ENCODE assay signal across 11 cellular contexts in the genomic region with DNA sequence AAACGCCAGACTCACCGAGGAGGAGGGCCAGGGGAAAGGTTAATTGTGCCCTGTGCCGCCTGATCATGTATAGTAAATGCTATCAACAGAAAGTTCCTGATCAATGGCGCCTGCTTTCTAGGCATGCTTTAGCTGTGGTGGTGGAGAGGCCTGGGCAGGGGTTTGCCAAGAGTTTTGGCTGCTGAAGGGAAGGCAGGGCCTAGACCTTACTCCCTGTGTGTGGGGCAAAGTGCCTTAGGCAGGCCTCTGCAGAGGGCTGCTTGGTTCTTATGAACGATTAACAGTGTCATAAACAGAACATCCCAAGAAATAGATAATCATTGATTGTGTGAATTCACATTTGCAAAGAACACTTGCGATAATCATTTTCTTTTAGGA. TPM values are rescaled to one million over a fixed set of nuclear protein-coding genes. Genes with fewer than 3 reads are reported as not detected.
DNase-seq lines count a peak whose midpoint lies in the region; ATAC-seq, FAIRE-seq and TF ChIP-seq lines count a peak whose summit lies in the region.
"Had no signal": no experiment of that assay in that cellular context is flagged by ENCODE, and none has a peak within 500 bp of the region (broad histone marks: within the 10 kb centered on the region; RNA-seq: fewer than 3 reads in every experiment).

No MANE protein-coding gene starts in this region.

- intact Hi-C loops in activated CD8-positive, alpha-beta T cell treated with anti-CD3 and anti-CD28 coated beads for 36 hours (cut with micrococcal nuclease) = no loop called here

- H3K9me2 ChIP-seq in GM23338 (ENCODE audit: insufficient read depth) = no peaks in the 10 kb centered on the region

- dilution Hi-C loops in keratinocyte (cut with MboI; ENCODE audit: extremely low pct_ligation_motif_present, low sequenced_read_pairs) = no loop called here

- no peaks in the 10 kb centered on the region for H4K20me1 ChIP-seq in GM23338 (replicated peaks; ENCODE audit: insufficient read depth)
- no peaks in the 10 kb centered on the region for H4K20me1 ChIP-seq in keratinocyte (ENCODE audit: control insufficient read depth, extremely low read depth, insufficient read depth, low read length)

- FAIRE-seq in keratinocyte (lab: Jason Lieb, UNC) = peak; percentile 9
- FAIRE-seq: endothelial cell of umbilical vein had no signal

- H3K79me2 ChIP-seq in GM23338 (replicated peaks; ENCODE audit: insufficient read depth) = no peaks in the 10 kb centered on the region
- H3K79me2 ChIP-seq in keratinocyte (ENCODE audit: control insufficient read depth, insufficient read depth, low read length) = peaks cover 11% of the 10 kb centered on the region

- POLR2A ChIA-PET in activated CD8-positive, alpha-beta T cell treated with anti-CD3 and anti-CD28 coated beads for 36 hours (lab: Charles Lee) = no interaction called here

- H3K36me3 ChIP-seq in GM23338 (ENCODE audit: insufficient read depth) (no peaks in the 10 kb centered on the region), keratinocyte (ENCODE audit: control insufficient read depth in 2 of 2, extremely low read depth in 1 of 2, insufficient read depth in 2 of 2, low read length in 2 of 2) (no peaks in the 10 kb centered on the region)
- H3K36me3 ChIP-seq: uterus had no signal

- H3K4me2 ChIP-seq in GM23338 (no peak overlapping the region), keratinocyte (ENCODE audit: control insufficient read depth, extremely low read depth, insufficient read depth, low read depth, low read length) (no peak overlapping the region)

- TF ChIP-seq CTCF in GM23338 (conservative IDR thresholded peaks at IDR 0.05; ENCODE audit: low read depth in 2 of 2) (no peak), keratinocyte (optimal IDR thresholded peaks at IDR 0.05 in 1 of 3, IDR thresholded peaks at IDR 0.05 in 1 of 3, conservative IDR thresholded peaks at IDR 0.05 in 1 of 3; ENCODE audit: extremely low read depth in 1 of 3, insufficient read depth in 2 of 3, low read length in 3 of 3) (no peak)
- no peak for TF ChIP-seq CTCF in activated CD8-positive, alpha-beta T cell treated with anti-CD3 and anti-CD28 coated beads for 36 hours (IDR thresholded peaks at IDR 0.05)

- H3K4me1 Mint-ChIP-seq in GM23338 = peaks cover 21% of the 10 kb centered on the region
- peaks cover 79% of the 10 kb centered on the region for H3K4me1 Mint-ChIP-seq in activated CD8-positive, alpha-beta T cell treated with anti-CD3 and anti-CD28 coated beads for 36 hours (ENCODE audit: low read depth)
- peaks cover 65% of the 10 kb centered on the region for H3K4me1 Mint-ChIP-seq in stimulated activated effector memory CD8-positive, alpha-beta T cell treated with anti-CD3 and anti-CD28 coated beads, Interleukin-12 subunit alpha, Interleukin-12 subunit beta, amount 100 ng/mL, for 72 hours

- no peaks in the 10 kb centered on the region for H3K36me3 Mint-ChIP-seq in GM23338 (ENCODE audit: low read depth)
- peaks cover 1% of the 10 kb centered on the region for H3K36me3 Mint-ChIP-seq in activated CD8-positive, alpha-beta T cell treated with anti-CD3 and anti-CD28 coated beads for 36 hours (ENCODE audit: low read depth)
- H3K36me3 Mint-ChIP-seq in stimulated activated effector memory CD8-positive, alpha-beta T cell treated with anti-CD3 and anti-CD28 coated beads, Interleukin-12 subunit alpha, Interleukin-12 subunit beta, amount 100 ng/mL, for 72 hours = peaks cover 7% of the 10 kb centered on the region

- no peak overlapping the region for H3K4me3 Mint-ChIP-seq in GM23338
- H3K4me3 Mint-ChIP-seq in activated CD8-positive, alpha-beta T cell treated with anti-CD3 and anti-CD28 coated beads for 36 hours = peak overlapping the region; percentile 44
- H3K4me3 Mint-ChIP-seq in stimulated activated effector memory CD8-positive, alpha-beta T cell treated with anti-CD3 and anti-CD28 coated beads, Interleukin-12 subunit alpha, Interleukin-12 subunit beta, amount 100 ng/mL, for 72 hours = peak overlapping the region; percentile 59

- no peaks in the 10 kb centered on the region for H3K9me3 Mint-ChIP-seq in GM23338
- H3K9me3 Mint-ChIP-seq in activated CD8-positive, alpha-beta T cell treated with anti-CD3 and anti-CD28 coated beads for 36 hours = no peaks in the 10 kb centered on the region
- no peaks in the 10 kb centered on the region for H3K9me3 Mint-ChIP-seq in stimulated activated effector memory CD8-positive, alpha-beta T cell treated with anti-CD3 and anti-CD28 coated beads, Interleukin-12 subunit alpha, Interleukin-12 subunit beta, amount 100 ng/mL, for 72 hours

- no peak overlapping the region for H3K27ac Mint-ChIP-seq in GM23338
- peak overlapping the region; percentile 88 for H3K27ac Mint-ChIP-seq in activated CD8-positive, alpha-beta T cell treated with anti-CD3 and anti-CD28 coated beads for 36 hours
- H3K27ac Mint-ChIP-seq in stimulated activated effector memory CD8-positive, alpha-beta T cell treated with anti-CD3 and anti-CD28 coated beads, Interleukin-12 subunit alpha, Interleukin-12 subunit beta, amount 100 ng/mL, for 72 hours = peak overlapping the region; percentile 92

- CTCF ChIA-PET in activated CD8-positive, alpha-beta T cell treated with anti-CD3 and anti-CD28 coated beads for 36 hours (lab: Charles Lee) = interaction anchor here (0.8 to 1.1 kb wide), 2 partner anchors 13 to 24 kb away, joined by 3 to 6 read pairs; no protein-coding TSS in a partner anchor

- 0 out of 2 replicates have a peak overlapping the region, but pooled peaks have one; percentile 52 for H2AFZ ChIP-seq in GM23338
- no peak overlapping the region for H2AFZ ChIP-seq in keratinocyte (ENCODE audit: control insufficient read depth, low read length)

- H3K27me3 Mint-ChIP-seq in GM23338 (ENCODE audit: insufficient read depth, low read depth, poor library complexity) = peaks cover 19% of the 10 kb centered on the region
- H3K27me3 Mint-ChIP-seq in activated CD8-positive, alpha-beta T cell treated with anti-CD3 and anti-CD28 coated beads for 36 hours = no peaks in the 10 kb centered on the region

- no peaks in the 10 kb centered on the region for H3F3A ChIP-seq in GM23338 (replicated peaks; ENCODE audit: low read depth)

- no peak overlapping the region for H3K9ac ChIP-seq in keratinocyte (ENCODE audit: control insufficient read depth, extremely low read depth, insufficient read depth, low read length)

- H3K4me3 ChIP-seq in GM23338 = no peak overlapping the region
- H3K4me3 ChIP-seq in keratinocyte (ENCODE audit: control insufficient read depth in 2 of 3, extremely low read depth in 1 of 3, insufficient read depth in 2 of 3, low read depth in 1 of 3, low read length in 3 of 3) = no peak overlapping the region
- H3K4me3 ChIP-seq: uterus had no signal

- H3K27me3 ChIP-seq in GM23338 (ENCODE audit: insufficient read depth) (peaks cover 33% of the 10 kb centered on the region), keratinocyte (ENCODE audit: control insufficient read depth, extremely low read depth, insufficient read depth, low read length) (no peaks in the 10 kb centered on the region)
- H3K27me3 ChIP-seq: uterus had no signal

- ATAC-seq in GM23338 = no peak
- no peak for ATAC-seq in activated CD8-positive, alpha-beta T cell treated with anti-CD3 and anti-CD28 coated beads for 36 hours
- peak; percentile 48 for ATAC-seq in stimulated activated effector memory CD8-positive, alpha-beta T cell treated with anti-CD3 and anti-CD28 coated beads, Interleukin-12 subunit alpha, Interleukin-12 subunit beta, amount 100 ng/mL, for 72 hours
- ATAC-seq in GM18867 (IDR thresholded peaks at IDR 0.05; ENCODE audit: unreplicated experiment) = no peak

- DNase-seq in GM23338 (ENCODE audit: low spot score) (no peak), keratinocyte (ENCODE audit: low read depth, low spot score) (no peak), NCI-H226 (no peak), hypothalamus (lab: John Stamatoyannopoulos, UW) (no peak)
- DNase-seq in activated CD8-positive, alpha-beta T cell treated with anti-CD3 and anti-CD28 coated beads for 36 hours = no peak
- DNase-seq in stimulated activated effector memory CD8-positive, alpha-beta T cell treated with anti-CD3 and anti-CD28 coated beads, Interleukin-12 subunit alpha, Interleukin-12 subunit beta, amount 100 ng/mL, for 72 hours (ENCODE audit: low spot score in 2 of 2) = no peak
- DNase-seq: anterior cingulate cortex, NCI-H187, uterus had no signal

- no peaks in the 10 kb centered on the region for H3K9me3 ChIP-seq in keratinocyte (ENCODE audit: control insufficient read depth, low read depth, low read length)
- H3K9me3 ChIP-seq: uterus had no signal

- no peak overlapping the region for H3K27ac ChIP-seq in GM23338 (ENCODE audit: low read depth)
- H3K27ac ChIP-seq in keratinocyte (ENCODE audit: control insufficient read depth, insufficient read depth, low read length) = no peak overlapping the region

- H3K4me1 ChIP-seq in GM23338 (ENCODE audit: insufficient read depth) = peaks cover 11% of the 10 kb centered on the region; the same call in 1 of the 2 replicates
- peaks cover 19% of the 10 kb centered on the region for H3K4me1 ChIP-seq in keratinocyte (ENCODE audit: control insufficient read depth, extremely low read depth, insufficient read depth, low read length)

- no peaks in the 10 kb centered on the region for H3K9me1 ChIP-seq in keratinocyte (ENCODE audit: control insufficient read depth, extremely low read depth, insufficient read depth, low read length)

RNA-seq across cellular contexts. Expression of a gene that starts 6.3 kb away (rescaled TPM):
- 0.38 and 1.2 TPM in 2 replicates for total RNA-seq in GM23338 (2014; rRNA removed; shearing (Covaris generic))
- polyA plus RNA-seq in GM23338 (2016; fragmentation: Nextera tagmentation; extraction: Ambion mirVana) (0.23 TPM in 1 of 2 replicates, not detected in the other), keratinocyte (1.3 to 2.2 TPM (median 1.6 TPM) in 3 replicates)
- 10 to 100 TPM; 10.8 to 11.0 TPM for total RNA-seq in activated CD8-positive, alpha-beta T cell treated with anti-CD3 and anti-CD28 coated beads for 36 hours
- 2.9 TPM for polyA plus RNA-seq in keratinocyte (2011; ENCODE audit: low read depth)
- 1.9 and 2.4 TPM in 2 replicates for polyA plus RNA-seq in keratinocyte (2011; cell fraction: cytosol; rRNA removed)
- polyA plus RNA-seq in keratinocyte (2011; cell fraction: nucleus; rRNA removed) = 3.4 and 4.0 TPM in 2 replicates
- 2.7 and 4.3 TPM in 2 replicates for polyA plus RNA-seq in keratinocyte (2012; ENCODE audit: low replicate concordance)
- 2.0 to 6.8 TPM (median 3.3 TPM) in 3 replicates for polyA minus RNA-seq in keratinocyte
- polyA minus RNA-seq in keratinocyte (2011; cell fraction: cytosol; rRNA and poly(A)+ RNA removed) = 2.3 TPM
- 2.0 and 3.4 TPM in 2 replicates for polyA minus RNA-seq in keratinocyte (2011; cell fraction: nucleus; rRNA and poly(A)+ RNA removed)

RNA-seq across cellular contexts. Expression of a gene that starts 8.0 kb away (rescaled TPM):
- 1.5 TPM in 2 replicates for total RNA-seq in GM23338 (2014; rRNA removed; shearing (Covaris generic))
- polyA plus RNA-seq in GM23338 (2016; fragmentation: Nextera tagmentation; extraction: Ambion mirVana) = 0.84 and 1.1 TPM in 2 replicates
- 10 to 100 TPM; 20.0 to 21.1 TPM for total RNA-seq in activated CD8-positive, alpha-beta T cell treated with anti-CD3 and anti-CD28 coated beads for 36 hours
- polyA plus RNA-seq in keratinocyte = 22.2 to 25.2 TPM (median 22.5 TPM) in 3 replicates
- polyA plus RNA-seq in keratinocyte (2011; ENCODE audit: low read depth) = 8.2 TPM
- 22.3 and 25.2 TPM in 2 replicates for polyA plus RNA-seq in keratinocyte (2011; cell fraction: cytosol; rRNA removed)
- 25.0 and 27.0 TPM in 2 replicates for polyA plus RNA-seq in keratinocyte (2011; cell fraction: nucleus; rRNA removed)
- polyA plus RNA-seq in keratinocyte (2012; ENCODE audit: low replicate concordance) = 14.8 and 17.2 TPM in 2 replicates
- polyA minus RNA-seq in keratinocyte = 14.9 to 30.2 TPM (median 28.5 TPM) in 3 replicates
- 9.6 TPM for polyA minus RNA-seq in keratinocyte (2011; cell fraction: cytosol; rRNA and poly(A)+ RNA removed)
- polyA minus RNA-seq in keratinocyte (2011; cell fraction: nucleus; rRNA and poly(A)+ RNA removed) = 9.0 and 14.8 TPM in 2 replicates
